28 cellular contexts compared by ENCODE assay signal in genomic region chr5:3778945-3779344, GRCh38.
"Had no signal": no experiment of that assay in that cellular context is flagged by ENCODE, and none has a peak within 500 bp of the region (broad histone marks: within the 10 kb centered on the region; RNA-seq: fewer than 3 reads in every experiment).

No MANE protein-coding gene starts in this region.

- FAIRE-seq: colon had no signal

- DNase-seq: activated CD4-positive, alpha-beta memory T cell treated with anti-CD3 and anti-CD28 coated beads for 36 hours; activated CD4-positive, alpha-beta T cell treated with anti-CD3 and anti-CD28 coated beads for 36 hours; activated CD4-positive, alpha-beta T cell treated with anti-CD3 and anti-CD28 coated beads, Interleukin-2, amount 10 ng/mL, durations not matched to agents 24 days and 14 days; activated CD4-positive, CD25-positive, alpha-beta regulatory T cell; activated CD4-positive, CD25-positive, alpha-beta regulatory T cell treated with anti-CD3 and anti-CD28 coated beads, Interleukin-2, amount 50 U/mL, for 72 hours; activated CD8-positive, alpha-beta memory T cell treated with anti-CD3 and anti-CD28 coated beads, Interleukin-2, amount 10 ng/mL, durations not matched to agents 7 days and 5 days; activated CD8-positive, alpha-beta memory T cell treated with anti-CD3 and anti-CD28 coated beads, Interleukin-2, amount 50 U/mL, for 48 hours; activated CD8-positive, alpha-beta T cell treated with anti-CD3 and anti-CD28 coated beads, Interleukin-2, amount 10 ng/mL, durations not matched to agents 7 days and 5 days; activated gamma-delta T cell; activated naive CD4-positive, alpha-beta T cell; activated naive CD4-positive, alpha-beta T cell treated with anti-CD3 and anti-CD28 coated beads, Interleukin-2, amount 10 ng/mL, durations not matched to agents 7 days and 5 days; activated naive CD8-positive, alpha-beta T cell treated with anti-CD3 and anti-CD28 coated beads, Interleukin-2, amount 10 ng/mL, durations not matched to agents 7 days and 5 days; activated T-cell treated with anti-CD3 and anti-CD28 coated beads for 4 hours; activated T-cell treated with anti-CD3 and anti-CD28 coated beads, Interleukin-2, amount 50 U/mL, for 24 hours; activated T-cell treated with anti-CD3 and anti-CD28 coated beads, Interleukin-2, amount 50 U/mL, for 72 hours; caudate nucleus; cortex of kidney; dermis blood vessel endothelial cell; effector CD4-positive, alpha-beta T cell; effector memory CD8-positive, alpha-beta T cell; esophagus squamous epithelium; foreskin melanocyte; T-helper 2 cell had no signal

- H3K27ac ChIP-seq: breast epithelium, esophagus squamous epithelium, gastroesophageal sphincter had no signal

- ATAC-seq: activated CD4-positive, alpha-beta T cell treated with anti-CD3 and anti-CD28 coated beads for 36 hours; activated CD8-positive, alpha-beta memory T cell treated with anti-CD3 and anti-CD28 coated beads, Interleukin-2, amount 10 ng/mL, durations not matched to agents 7 days and 5 days; activated CD8-positive, alpha-beta T cell treated with anti-CD3 and anti-CD28 coated beads, Interleukin-2, amount 10 ng/mL, durations not matched to agents 7 days and 5 days; activated naive CD4-positive, alpha-beta T cell treated with anti-CD3 and anti-CD28 coated beads, Interleukin-2, amount 50 U/mL, for 72 hours; activated T-cell treated with anti-CD3 and anti-CD28 coated beads, Interleukin-2, amount 50 U/mL, for 72 hours; effector memory CD8-positive, alpha-beta T cell; gastroesophageal sphincter had no signal

- H3K4me3 ChIP-seq: ascending aorta, breast epithelium, esophagus squamous epithelium, gastroesophageal sphincter had no signal

- H3K4me1 ChIP-seq: breast epithelium, esophagus squamous epithelium, gastroesophageal sphincter had no signal

- H3K27me3 ChIP-seq: ascending aorta, breast epithelium, esophagus squamous epithelium had no signal

- H3K9me3 ChIP-seq: ascending aorta, breast epithelium, esophagus squamous epithelium, gastroesophageal sphincter had no signal

- H3K36me3 ChIP-seq: ascending aorta, breast epithelium, esophagus squamous epithelium, gastroesophageal sphincter had no signal
